ENCODE assay signal across 1 cellular context in the genomic region with DNA sequence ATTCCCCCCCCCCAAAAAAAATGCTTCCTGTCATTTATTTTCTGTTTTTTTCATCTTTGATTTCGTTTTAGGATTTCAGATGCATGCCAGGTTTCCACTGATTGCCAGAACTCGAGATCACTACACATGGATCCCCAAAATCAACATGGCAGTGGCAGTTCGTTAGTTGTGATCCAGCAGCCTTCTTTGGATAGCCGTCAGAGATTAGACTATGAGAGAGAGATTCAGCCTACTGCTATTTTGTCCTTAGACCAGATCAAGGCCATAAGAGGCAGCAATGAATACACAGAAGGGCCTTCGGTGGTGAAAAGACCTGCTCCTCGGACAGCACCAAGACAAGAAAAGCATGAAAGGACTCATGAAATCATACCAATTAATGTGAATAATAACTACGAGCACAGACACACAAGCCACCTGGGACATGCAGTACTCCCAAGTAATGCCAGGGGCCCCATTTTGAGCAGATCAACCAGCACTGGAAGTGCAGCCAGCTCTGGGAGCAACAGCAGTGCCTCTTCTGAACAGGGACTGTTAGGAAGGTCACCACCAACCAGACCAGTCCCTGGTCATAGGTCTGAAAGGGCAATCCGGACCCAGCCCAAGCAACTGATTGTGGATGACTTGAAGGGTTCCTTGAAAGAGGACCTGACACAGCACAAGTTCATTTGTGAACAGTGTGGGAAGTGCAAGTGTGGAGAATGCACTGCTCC.
A peak's percentile ranks its signal among the peaks of the same experiment; 100 is the strongest.
TF ChIP-seq lines count a peak whose summit lies in the region.

No MANE protein-coding gene starts in this region.

TF ChIP-seq in HepG2, 621 proteins besides CTCF, POLR2A, EP300 and RAD21 (continued from another document):
- TF ChIP-seq ZNF605 (CRISPR knock-in tag; IDR thresholded peaks at IDR 0.05) (peak; percentile 61; the same call in 1 of the 2 replicates), YEATS2 (CRISPR knock-in tag; IDR thresholded peaks at IDR 0.05; ENCODE audit: borderline replicate concordance) (no peak), ZNF501 (CRISPR knock-in tag; IDR thresholded peaks at IDR 0.05) (0 out of 2 replicates have a peak, but pooled peaks have one; percentile 38), RBFOX2 (IDR thresholded peaks at IDR 0.05; ENCODE audit: low read depth, low read length) (peak; percentile 63), ZNF720 (CRISPR knock-in tag; IDR thresholded peaks at IDR 0.05) (no peak), KAT7 (CRISPR knock-in tag; IDR thresholded peaks at IDR 0.05; ENCODE audit: borderline replicate concordance) (peak; percentile 34; the same call in 1 of the 2 replicates), ZNF883 (CRISPR knock-in tag; IDR thresholded peaks at IDR 0.05; ENCODE audit: not compliant biosample characterization) (no peak), RAD51 (IDR thresholded peaks at IDR 0.05; ENCODE audit: borderline replicate concordance) (no peak), TGIF2 (CRISPR knock-in tag; IDR thresholded peaks at IDR 0.05) (0 out of 2 replicates have a peak, but pooled peaks have one; percentile 15), RXRB (CRISPR knock-in tag; IDR thresholded peaks at IDR 0.05; ENCODE audit: borderline replicate concordance) (peak; percentile 30; the same call in 1 of the 2 replicates), ZNF782 (CRISPR knock-in tag; IDR thresholded peaks at IDR 0.05; ENCODE audit: borderline replicate concordance) (no peak), FOXA1 (IDR thresholded peaks at IDR 0.05) (no peak), FOXA1 (CRISPR knock-in tag; IDR thresholded peaks at IDR 0.05) (0 out of 2 replicates have a peak, but pooled peaks have one; percentile 18), SOX5 (CRISPR knock-in tag; IDR thresholded peaks at IDR 0.05; ENCODE audit: borderline replicate concordance) (0 out of 2 replicates have a peak, but pooled peaks have one; percentile 6), XBP1 (CRISPR knock-in tag; IDR thresholded peaks at IDR 0.05) (no peak), TAF1 (CRISPR knock-in tag; IDR thresholded peaks at IDR 0.05) (peak; percentile 31; the same call in 1 of the 2 replicates), BCL6 (CRISPR knock-in tag; IDR thresholded peaks at IDR 0.05) (peak; percentile 22; the same call in 1 of the 2 replicates), ZNF350 (CRISPR knock-in tag; IDR thresholded peaks at IDR 0.05; ENCODE audit: borderline replicate concordance, low read depth) (0 out of 2 replicates have a peak, but pooled peaks have one; percentile 17), RBM22 (optimal IDR thresholded peaks at IDR 0.05; ENCODE audit: low read length) (peak; percentile 22), ZFP82 (CRISPR knock-in tag; IDR thresholded peaks at IDR 0.05; ENCODE audit: borderline replicate concordance) (no peak), CREM (IDR thresholded peaks at IDR 0.05) (no peak), CREM (CRISPR knock-in tag; IDR thresholded peaks at IDR 0.05) (no peak), TP53 (CRISPR knock-in tag; conservative IDR thresholded peaks at IDR 0.05) (no peak), EEA1 (CRISPR knock-in tag; IDR thresholded peaks at IDR 0.05; ENCODE audit: borderline replicate concordance) (no peak), ELF3 (CRISPR knock-in tag; IDR thresholded peaks at IDR 0.05) (0 out of 2 replicates have a peak, but pooled peaks have one; percentile 24), HNRNPH1 (optimal IDR thresholded peaks at IDR 0.05; ENCODE audit: low read depth, low read length) (no peak), ATF7 (IDR thresholded peaks at IDR 0.05) (no peak), ATF7 (CRISPR knock-in tag; IDR thresholded peaks at IDR 0.05) (no peak), NCOA2 (CRISPR knock-in tag; IDR thresholded peaks at IDR 0.05) (0 out of 2 replicates have a peak, but pooled peaks have one; percentile 8), ZNF441 (CRISPR knock-in tag; IDR thresholded peaks at IDR 0.05; ENCODE audit: borderline replicate concordance) (no peak), POLR2AphosphoS5 (IDR thresholded peaks at IDR 0.05; ENCODE audit: low read depth, low read length) (peak; percentile 34; the same call in 1 of the 2 replicates), POLR2G (IDR thresholded peaks at IDR 0.05; ENCODE audit: low read depth, low read length) (peak; percentile 38; the same call in 1 of the 2 replicates), SIN3A (IDR thresholded peaks at IDR 0.05; ENCODE audit: borderline replicate concordance, low read depth, low read length) (0 out of 2 replicates have a peak, but pooled peaks have one; percentile 21)
- TF ChIP-seq, protein P1, sequence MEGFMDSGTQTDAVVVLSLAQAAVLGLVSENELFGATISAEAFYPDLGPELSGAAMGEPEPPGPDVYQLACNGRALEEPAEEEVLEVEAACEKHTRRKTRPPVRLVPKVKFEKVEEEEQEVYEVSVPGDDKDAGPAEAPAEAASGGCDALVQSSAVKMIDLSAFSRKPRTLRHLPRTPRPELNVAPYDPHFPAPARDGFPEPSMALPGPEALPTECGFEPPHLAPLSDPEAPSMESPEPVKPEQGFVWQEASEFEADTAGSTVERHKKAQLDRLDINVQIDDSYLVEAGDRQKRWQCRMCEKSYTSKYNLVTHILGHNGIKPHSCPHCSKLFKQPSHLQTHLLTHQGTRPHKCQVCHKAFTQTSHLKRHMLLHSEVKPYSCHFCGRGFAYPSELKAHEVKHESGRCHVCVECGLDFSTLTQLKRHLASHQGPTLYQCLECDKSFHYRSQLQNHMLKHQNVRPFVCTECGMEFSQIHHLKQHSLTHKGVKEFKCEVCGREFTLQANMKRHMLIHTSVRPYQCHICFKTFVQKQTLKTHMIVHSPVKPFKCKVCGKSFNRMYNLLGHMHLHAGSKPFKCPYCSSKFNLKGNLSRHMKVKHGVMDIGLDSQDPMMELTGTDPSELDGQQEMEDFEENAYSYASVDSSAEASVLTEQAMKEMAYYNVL (CRISPR knock-in tag; IDR thresholded peaks at IDR 0.05; ENCODE audit: borderline replicate concordance), result no peak
- TF ChIP-seq, protein P2, sequence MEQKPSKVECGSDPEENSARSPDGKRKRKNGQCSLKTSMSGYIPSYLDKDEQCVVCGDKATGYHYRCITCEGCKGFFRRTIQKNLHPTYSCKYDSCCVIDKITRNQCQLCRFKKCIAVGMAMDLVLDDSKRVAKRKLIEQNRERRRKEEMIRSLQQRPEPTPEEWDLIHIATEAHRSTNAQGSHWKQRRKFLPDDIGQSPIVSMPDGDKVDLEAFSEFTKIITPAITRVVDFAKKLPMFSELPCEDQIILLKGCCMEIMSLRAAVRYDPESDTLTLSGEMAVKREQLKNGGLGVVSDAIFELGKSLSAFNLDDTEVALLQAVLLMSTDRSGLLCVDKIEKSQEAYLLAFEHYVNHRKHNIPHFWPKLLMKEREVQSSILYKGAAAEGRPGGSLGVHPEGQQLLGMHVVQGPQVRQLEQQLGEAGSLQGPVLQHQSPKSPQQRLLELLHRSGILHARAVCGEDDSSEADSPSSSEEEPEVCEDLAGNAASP (CRISPR knock-in tag; IDR thresholded peaks at IDR 0.05; ENCODE audit: borderline replicate concordance), result no peak
- TF ChIP-seq, protein P3, sequence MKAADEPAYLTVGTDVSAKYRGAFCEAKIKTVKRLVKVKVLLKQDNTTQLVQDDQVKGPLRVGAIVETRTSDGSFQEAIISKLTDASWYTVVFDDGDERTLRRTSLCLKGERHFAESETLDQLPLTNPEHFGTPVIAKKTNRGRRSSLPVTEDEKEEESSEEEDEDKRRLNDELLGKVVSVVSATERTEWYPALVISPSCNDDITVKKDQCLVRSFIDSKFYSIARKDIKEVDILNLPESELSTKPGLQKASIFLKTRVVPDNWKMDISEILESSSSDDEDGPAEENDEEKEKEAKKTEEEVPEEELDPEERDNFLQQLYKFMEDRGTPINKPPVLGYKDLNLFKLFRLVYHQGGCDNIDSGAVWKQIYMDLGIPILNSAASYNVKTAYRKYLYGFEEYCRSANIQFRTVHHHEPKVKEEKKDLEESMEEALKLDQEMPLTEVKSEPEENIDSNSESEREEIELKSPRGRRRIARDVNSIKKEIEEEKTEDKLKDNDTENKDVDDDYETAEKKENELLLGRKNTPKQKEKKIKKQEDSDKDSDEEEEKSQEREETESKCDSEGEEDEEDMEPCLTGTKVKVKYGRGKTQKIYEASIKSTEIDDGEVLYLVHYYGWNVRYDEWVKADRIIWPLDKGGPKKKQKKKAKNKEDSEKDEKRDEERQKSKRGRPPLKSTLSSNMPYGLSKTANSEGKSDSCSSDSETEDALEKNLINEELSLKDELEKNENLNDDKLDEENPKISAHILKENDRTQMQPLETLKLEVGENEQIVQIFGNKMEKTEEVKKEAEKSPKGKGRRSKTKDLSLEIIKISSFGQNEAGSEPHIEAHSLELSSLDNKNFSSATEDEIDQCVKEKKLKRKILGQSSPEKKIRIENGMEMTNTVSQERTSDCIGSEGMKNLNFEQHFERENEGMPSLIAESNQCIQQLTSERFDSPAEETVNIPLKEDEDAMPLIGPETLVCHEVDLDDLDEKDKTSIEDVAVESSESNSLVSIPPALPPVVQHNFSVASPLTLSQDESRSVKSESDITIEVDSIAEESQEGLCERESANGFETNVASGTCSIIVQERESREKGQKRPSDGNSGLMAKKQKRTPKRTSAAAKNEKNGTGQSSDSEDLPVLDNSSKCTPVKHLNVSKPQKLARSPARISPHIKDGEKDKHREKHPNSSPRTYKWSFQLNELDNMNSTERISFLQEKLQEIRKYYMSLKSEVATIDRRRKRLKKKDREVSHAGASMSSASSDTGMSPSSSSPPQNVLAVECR (CRISPR knock-in tag; IDR thresholded peaks at IDR 0.05; ENCODE audit: borderline replicate concordance), result 0 out of 2 replicates have a peak, but pooled peaks have one; percentile 24
- TF ChIP-seq, protein P4, sequence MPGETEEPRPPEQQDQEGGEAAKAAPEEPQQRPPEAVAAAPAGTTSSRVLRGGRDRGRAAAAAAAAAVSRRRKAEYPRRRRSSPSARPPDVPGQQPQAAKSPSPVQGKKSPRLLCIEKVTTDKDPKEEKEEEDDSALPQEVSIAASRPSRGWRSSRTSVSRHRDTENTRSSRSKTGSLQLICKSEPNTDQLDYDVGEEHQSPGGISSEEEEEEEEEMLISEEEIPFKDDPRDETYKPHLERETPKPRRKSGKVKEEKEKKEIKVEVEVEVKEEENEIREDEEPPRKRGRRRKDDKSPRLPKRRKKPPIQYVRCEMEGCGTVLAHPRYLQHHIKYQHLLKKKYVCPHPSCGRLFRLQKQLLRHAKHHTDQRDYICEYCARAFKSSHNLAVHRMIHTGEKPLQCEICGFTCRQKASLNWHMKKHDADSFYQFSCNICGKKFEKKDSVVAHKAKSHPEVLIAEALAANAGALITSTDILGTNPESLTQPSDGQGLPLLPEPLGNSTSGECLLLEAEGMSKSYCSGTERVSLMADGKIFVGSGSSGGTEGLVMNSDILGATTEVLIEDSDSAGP (CRISPR knock-in tag; IDR thresholded peaks at IDR 0.05; ENCODE audit: borderline replicate concordance), result peak; percentile 25; the same call in 1 of the 2 replicates
- TF ChIP-seq, protein P5, sequence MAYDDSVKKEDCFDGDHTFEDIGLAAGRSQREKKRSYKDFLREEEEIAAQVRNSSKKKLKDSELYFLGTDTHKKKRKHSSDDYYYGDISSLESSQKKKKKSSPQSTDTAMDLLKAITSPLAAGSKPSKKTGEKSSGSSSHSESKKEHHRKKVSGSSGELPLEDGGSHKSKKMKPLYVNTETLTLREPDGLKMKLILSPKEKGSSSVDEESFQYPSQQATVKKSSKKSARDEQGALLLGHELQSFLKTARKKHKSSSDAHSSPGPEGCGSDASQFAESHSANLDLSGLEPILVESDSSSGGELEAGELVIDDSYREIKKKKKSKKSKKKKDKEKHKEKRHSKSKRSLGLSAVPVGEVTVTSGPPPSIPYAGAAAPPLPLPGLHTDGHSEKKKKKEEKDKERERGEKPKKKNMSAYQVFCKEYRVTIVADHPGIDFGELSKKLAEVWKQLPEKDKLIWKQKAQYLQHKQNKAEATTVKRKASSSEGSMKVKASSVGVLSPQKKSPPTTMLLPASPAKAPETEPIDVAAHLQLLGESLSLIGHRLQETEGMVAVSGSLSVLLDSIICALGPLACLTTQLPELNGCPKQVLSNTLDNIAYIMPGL (CRISPR knock-in tag; IDR thresholded peaks at IDR 0.05; ENCODE audit: borderline replicate concordance in 1 of 2, low read depth in 1 of 2), result peak in 1 of 2 experiments; percentile 11; a peak in 1 of 4 replicates
- TF ChIP-seq, protein P6, sequence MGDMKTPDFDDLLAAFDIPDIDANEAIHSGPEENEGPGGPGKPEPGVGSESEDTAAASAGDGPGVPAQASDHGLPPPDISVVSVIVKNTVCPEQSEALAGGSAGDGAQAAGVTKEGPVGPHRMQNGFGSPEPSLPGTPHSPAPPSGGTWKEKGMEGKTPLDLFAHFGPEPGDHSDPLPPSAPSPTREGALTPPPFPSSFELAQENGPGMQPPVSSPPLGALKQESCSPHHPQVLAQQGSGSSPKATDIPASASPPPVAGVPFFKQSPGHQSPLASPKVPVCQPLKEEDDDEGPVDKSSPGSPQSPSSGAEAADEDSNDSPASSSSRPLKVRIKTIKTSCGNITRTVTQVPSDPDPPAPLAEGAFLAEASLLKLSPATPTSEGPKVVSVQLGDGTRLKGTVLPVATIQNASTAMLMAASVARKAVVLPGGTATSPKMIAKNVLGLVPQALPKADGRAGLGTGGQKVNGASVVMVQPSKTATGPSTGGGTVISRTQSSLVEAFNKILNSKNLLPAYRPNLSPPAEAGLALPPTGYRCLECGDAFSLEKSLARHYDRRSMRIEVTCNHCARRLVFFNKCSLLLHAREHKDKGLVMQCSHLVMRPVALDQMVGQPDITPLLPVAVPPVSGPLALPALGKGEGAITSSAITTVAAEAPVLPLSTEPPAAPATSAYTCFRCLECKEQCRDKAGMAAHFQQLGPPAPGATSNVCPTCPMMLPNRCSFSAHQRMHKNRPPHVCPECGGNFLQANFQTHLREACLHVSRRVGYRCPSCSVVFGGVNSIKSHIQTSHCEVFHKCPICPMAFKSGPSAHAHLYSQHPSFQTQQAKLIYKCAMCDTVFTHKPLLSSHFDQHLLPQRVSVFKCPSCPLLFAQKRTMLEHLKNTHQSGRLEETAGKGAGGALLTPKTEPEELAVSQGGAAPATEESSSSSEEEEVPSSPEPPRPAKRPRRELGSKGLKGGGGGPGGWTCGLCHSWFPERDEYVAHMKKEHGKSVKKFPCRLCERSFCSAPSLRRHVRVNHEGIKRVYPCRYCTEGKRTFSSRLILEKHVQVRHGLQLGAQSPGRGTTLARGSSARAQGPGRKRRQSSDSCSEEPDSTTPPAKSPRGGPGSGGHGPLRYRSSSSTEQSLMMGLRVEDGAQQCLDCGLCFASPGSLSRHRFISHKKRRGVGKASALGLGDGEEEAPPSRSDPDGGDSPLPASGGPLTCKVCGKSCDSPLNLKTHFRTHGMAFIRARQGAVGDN (CRISPR knock-in tag; IDR thresholded peaks at IDR 0.05), result peak; percentile 60
- TF ChIP-seq, protein P7, sequence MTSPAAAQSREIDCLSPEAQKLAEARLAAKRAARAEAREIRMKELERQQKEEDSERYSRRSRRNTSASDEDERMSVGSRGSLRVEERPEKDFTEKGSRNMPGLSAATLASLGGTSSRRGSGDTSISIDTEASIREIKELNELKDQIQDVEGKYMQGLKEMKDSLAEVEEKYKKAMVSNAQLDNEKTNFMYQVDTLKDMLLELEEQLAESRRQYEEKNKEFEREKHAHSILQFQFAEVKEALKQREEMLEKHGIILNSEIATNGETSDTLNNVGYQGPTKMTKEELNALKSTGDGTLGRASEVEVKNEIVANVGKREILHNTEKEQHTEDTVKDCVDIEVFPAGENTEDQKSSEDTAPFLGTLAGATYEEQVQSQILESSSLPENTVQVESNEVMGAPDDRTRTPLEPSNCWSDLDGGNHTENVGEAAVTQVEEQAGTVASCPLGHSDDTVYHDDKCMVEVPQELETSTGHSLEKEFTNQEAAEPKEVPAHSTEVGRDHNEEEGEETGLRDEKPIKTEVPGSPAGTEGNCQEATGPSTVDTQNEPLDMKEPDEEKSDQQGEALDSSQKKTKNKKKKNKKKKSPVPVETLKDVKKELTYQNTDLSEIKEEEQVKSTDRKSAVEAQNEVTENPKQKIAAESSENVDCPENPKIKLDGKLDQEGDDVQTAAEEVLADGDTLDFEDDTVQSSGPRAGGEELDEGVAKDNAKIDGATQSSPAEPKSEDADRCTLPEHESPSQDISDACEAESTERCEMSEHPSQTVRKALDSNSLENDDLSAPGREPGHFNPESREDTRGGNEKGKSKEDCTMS (CRISPR knock-in tag; conservative IDR thresholded peaks at IDR 0.05), result no peak
